ENCODE assay signal across 29 cellular contexts in the genomic region with DNA sequence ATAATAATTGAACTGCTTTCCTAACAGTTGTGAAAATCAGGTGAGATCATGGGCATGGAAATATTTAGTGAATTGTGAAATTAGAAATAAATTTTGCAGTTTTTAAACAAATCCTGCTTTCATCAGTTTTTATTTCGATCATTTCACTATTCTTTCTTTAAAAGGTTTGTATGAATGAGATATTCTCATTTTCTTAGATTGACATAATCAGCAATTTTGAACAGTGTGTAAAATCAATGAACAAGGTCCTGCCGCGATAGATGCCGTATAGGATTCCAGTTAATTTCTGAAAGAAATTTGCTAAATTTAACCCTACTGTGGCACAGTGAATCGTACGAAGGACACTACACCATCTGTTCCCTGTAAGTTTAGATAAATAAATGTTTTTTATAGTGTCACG. TPM values are rescaled to one million over a fixed set of nuclear protein-coding genes. Genes with fewer than 3 reads are reported as not detected.
DNase-seq lines count a peak whose midpoint lies in the region; ATAC-seq and TF ChIP-seq lines count a peak whose summit lies in the region.
"Had no signal": no experiment of that assay in that cellular context is flagged by ENCODE, and none has a peak within 500 bp of the region (broad histone marks: within the 10 kb centered on the region; RNA-seq: fewer than 3 reads in every experiment).

No MANE protein-coding gene starts in this region.

- no peak for DNase-seq in activated T-cell treated with anti-CD3 and anti-CD28 coated beads, Interleukin-2, amount 50 U/mL, for 72 hours
- no peak for DNase-seq in activated T-cell treated with anti-CD3 and anti-CD28 coated beads, Interleukin-2, amount 50 U/mL, for 48 hours
- no peak for DNase-seq in WTC11 (ENCODE audit: low spot score)
- DNase-seq in hepatocyte (ENCODE audit: low spot score) = no peak
- DNase-seq in NCI-H774 (lab: John Stamatoyannopoulos, UW) = no peak
- no peak for DNase-seq in GM03348 (ENCODE audit: low spot score)
- DNase-seq: activated CD4-positive, alpha-beta memory T cell treated with anti-CD3 and anti-CD28 coated beads for 36 hours; activated CD8-positive, alpha-beta memory T cell treated with anti-CD3 and anti-CD28 coated beads, Interleukin-2, amount 50 U/mL, for 4 hours; cortex of kidney; mesendoderm; NCI-H1105; NCI-H82; RPMI8226; substantia nigra; T-cell; upper lobe of right lung had no signal

- H3K27me3 ChIP-seq in hepatocyte (no peaks in the 10 kb centered on the region), subcutaneous abdominal adipose tissue (ENCODE audit: control insufficient read depth in 5 of 5, insufficient read depth in 4 of 5, low read length in 5 of 5) (no peaks in the 10 kb centered on the region)
- H3K27me3 ChIP-seq: ascending aorta, cardiac muscle cell, esophagus muscularis mucosa, SJSA1, upper lobe of right lung had no signal

- no peaks in the 10 kb centered on the region for H3K9me2 ChIP-seq in hepatocyte (replicated peaks; ENCODE audit: insufficient read depth)

- H2AFZ ChIP-seq in hepatocyte = no peak overlapping the region

- H3K4me1 ChIP-seq in hepatocyte (ENCODE audit: insufficient read depth) (peaks cover 9% of the 10 kb centered on the region), subcutaneous abdominal adipose tissue (ENCODE audit: control insufficient read depth in 5 of 5, insufficient read depth in 5 of 5, low read length in 5 of 5) (peaks cover 0 to 72% (median 55%) of the 10 kb centered on the region in 5 donors)

- H3K36me3 ChIP-seq in hepatocyte (replicated peaks; ENCODE audit: insufficient read depth, low read depth) (no peaks in the 10 kb centered on the region), subcutaneous abdominal adipose tissue (ENCODE audit: control insufficient read depth in 5 of 5, insufficient read depth in 5 of 5, low read length in 5 of 5) (no peaks in the 10 kb centered on the region)
- H3K36me3 ChIP-seq: ascending aorta, cardiac muscle cell, esophagus muscularis mucosa, upper lobe of right lung had no signal

- H4K20me1 ChIP-seq in hepatocyte (ENCODE audit: insufficient read depth, poor library complexity, severe bottlenecking) = peaks cover 98% of the 10 kb centered on the region

- peaks cover 0 to 9% of the 10 kb centered on the region in 2 donors for H3K36me3 Mint-ChIP-seq in activated T-cell treated with anti-CD3 and anti-CD28 coated beads, Interleukin-2, amount 50 U/mL, for 72 hours (ENCODE audit: insufficient read depth in 2 of 2)
- no peaks in the 10 kb centered on the region for H3K36me3 Mint-ChIP-seq in WTC11
- H3K36me3 Mint-ChIP-seq: CD14-positive monocyte had no signal

- peak overlapping the region in 2 of 5 donors; percentile 9 to 46 for H3K9ac ChIP-seq in subcutaneous abdominal adipose tissue (ENCODE audit: low read length in 5 of 5)

- peak overlapping the region; percentile 11 for H3K4me2 ChIP-seq in hepatocyte

- H3K9me3 Mint-ChIP-seq in activated T-cell treated with anti-CD3 and anti-CD28 coated beads, Interleukin-2, amount 50 U/mL, for 72 hours = no peaks in the 10 kb centered on the region
- H3K9me3 Mint-ChIP-seq in WTC11 = no peaks in the 10 kb centered on the region
- H3K9me3 Mint-ChIP-seq: activated CD4-positive, alpha-beta memory T cell treated with anti-CD3 and anti-CD28 coated beads for 36 hours; activated naive CD4-positive, alpha-beta T cell treated with anti-CD3 and anti-CD28 coated beads, Interleukin-2, amount 50 U/mL, for 24 hours; activated T-helper 2 cell treated with anti-CD3 and anti-CD28 coated beads, Interferon-gamma antibody, Interleukin-2, Interleukin-4, amounts not matched to agents 10 μg/mL and 5 μg/mL and 100 μg/mL, durations not matched to agents 14 hours and 24 hours and 36 hours; IgD-negative memory B cell; T-cell had no signal

- H3K4me3 ChIP-seq in hepatocyte = no peak overlapping the region
- no peak overlapping the region for H3K4me3 ChIP-seq in subcutaneous abdominal adipose tissue (ENCODE audit: low read depth in 1 of 5, low read length in 5 of 5)
- H3K4me3 ChIP-seq: ascending aorta, cardiac muscle cell, esophagus muscularis mucosa, SJSA1, upper lobe of right lung had no signal

- H3K27ac ChIP-seq in hepatocyte (no peak overlapping the region), subcutaneous abdominal adipose tissue (ENCODE audit: low read depth, low read length) (peak overlapping the region; percentile 78)
- H3K27ac ChIP-seq: 22Rv1, ascending aorta, cardiac muscle cell, esophagus muscularis mucosa, SJSA1, upper lobe of right lung had no signal

- no peak for TF ChIP-seq CTCF in WTC11 (IDR thresholded peaks at IDR 0.05)
- TF ChIP-seq CTCF in hepatocyte (IDR thresholded peaks at IDR 0.05; ENCODE audit: poor library complexity) = no peak

- peaks cover 100% of the 10 kb centered on the region for H3K79me2 ChIP-seq in hepatocyte

- H3K4me3 Mint-ChIP-seq in activated T-cell treated with anti-CD3 and anti-CD28 coated beads, Interleukin-2, amount 50 U/mL, for 72 hours = no peak overlapping the region
- no peak overlapping the region; the same call in 1 of the 2 replicates for H3K4me3 Mint-ChIP-seq in WTC11
- H3K4me3 Mint-ChIP-seq: activated CD4-positive, alpha-beta memory T cell treated with anti-CD3 and anti-CD28 coated beads for 36 hours; CD14-positive monocyte; T-cell had no signal

- H3K4me1 Mint-ChIP-seq in activated T-cell treated with anti-CD3 and anti-CD28 coated beads, Interleukin-2, amount 50 U/mL, for 72 hours (ENCODE audit: low read depth) = peaks cover 80% of the 10 kb centered on the region
- H3K4me1 Mint-ChIP-seq in WTC11 = peaks cover 84% of the 10 kb centered on the region

- H3K27me3 Mint-ChIP-seq in activated T-cell treated with anti-CD3 and anti-CD28 coated beads, Interleukin-2, amount 50 U/mL, for 72 hours (ENCODE audit: low read depth) = no peaks in the 10 kb centered on the region
- H3K27me3 Mint-ChIP-seq in WTC11 (ENCODE audit: low read depth) = no peaks in the 10 kb centered on the region
- H3K27me3 Mint-ChIP-seq: activated CD4-positive, alpha-beta memory T cell treated with anti-CD3 and anti-CD28 coated beads for 36 hours; activated naive CD4-positive, alpha-beta T cell treated with anti-CD3 and anti-CD28 coated beads, Interleukin-2, amount 50 U/mL, for 24 hours; IgD-negative memory B cell; T-cell had no signal

- 65% methylated on average over 7 of the region's 7 CpGs for WGBS in hepatocyte (ENCODE audit: low lambda C conversion rate, missing lambda C conversion rate)

- POLR2A ChIA-PET in WTC11 (lab: Charles Lee) = no interaction called here

- no peak for ATAC-seq in activated T-cell treated with anti-CD3 and anti-CD28 coated beads, Interleukin-2, amount 50 U/mL, for 72 hours (replicated peaks in 1 of 2)
- ATAC-seq in WTC11 = no peak
- no peak for ATAC-seq in HG02938 (IDR thresholded peaks at IDR 0.05; ENCODE audit: unreplicated experiment)
- ATAC-seq: activated CD4-positive, CD25-positive, alpha-beta regulatory T cell treated with anti-CD3 and anti-CD28 coated beads, Interleukin-2, amount 50 U/mL, for 24 hours; left lobe of liver; T-cell; upper lobe of right lung had no signal

- CTCF ChIA-PET in WTC11 (lab: Charles Lee) = no interaction called here

- H3K27ac Mint-ChIP-seq in activated T-cell treated with anti-CD3 and anti-CD28 coated beads, Interleukin-2, amount 50 U/mL, for 72 hours = peak overlapping the region; percentile 5
- H3K27ac Mint-ChIP-seq in WTC11 = peak overlapping the region; percentile 43; the same call in 1 of the 2 replicates
- H3K27ac Mint-ChIP-seq: activated CD4-positive, alpha-beta memory T cell treated with anti-CD3 and anti-CD28 coated beads for 36 hours; activated naive CD4-positive, alpha-beta T cell treated with anti-CD3 and anti-CD28 coated beads, Interleukin-2, amount 50 U/mL, for 24 hours had no signal

- H3K9me3 ChIP-seq in hepatocyte (ENCODE audit: low read depth) (no peaks in the 10 kb centered on the region), subcutaneous abdominal adipose tissue (ENCODE audit: control insufficient read depth in 5 of 5, low read length in 5 of 5) (no peaks in the 10 kb centered on the region)
- H3K9me3 ChIP-seq: ascending aorta, esophagus muscularis mucosa, SJSA1, upper lobe of right lung had no signal

TF ChIP-seq in WTC11, 78 proteins besides CTCF, POLR2A, EP300 and RAD21:
- TF ChIP-seq, protein P1, sequence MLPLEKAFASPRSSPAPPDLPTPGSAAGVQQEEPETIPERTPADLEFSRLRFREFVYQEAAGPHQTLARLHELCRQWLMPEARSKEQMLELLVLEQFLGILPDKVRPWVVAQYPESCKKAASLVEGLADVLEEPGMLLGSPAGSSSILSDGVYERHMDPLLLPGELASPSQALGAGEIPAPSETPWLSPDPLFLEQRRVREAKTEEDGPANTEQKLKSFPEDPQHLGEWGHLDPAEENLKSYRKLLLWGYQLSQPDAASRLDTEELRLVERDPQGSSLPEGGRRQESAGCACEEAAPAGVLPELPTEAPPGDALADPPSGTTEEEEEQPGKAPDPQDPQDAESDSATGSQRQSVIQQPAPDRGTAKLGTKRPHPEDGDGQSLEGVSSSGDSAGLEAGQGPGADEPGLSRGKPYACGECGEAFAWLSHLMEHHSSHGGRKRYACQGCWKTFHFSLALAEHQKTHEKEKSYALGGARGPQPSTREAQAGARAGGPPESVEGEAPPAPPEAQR (CRISPR knock-in tag; IDR thresholded peaks at IDR 0.05) = no peak

RNA-seq across cellular contexts. Expression of a gene that starts 7.5 kb away (rescaled TPM):
- total RNA-seq in activated T-cell treated with anti-CD3 and anti-CD28 coated beads, Interleukin-2, amount 50 U/mL, for 72 hours = 100 to 1,000 TPM in 1 of 2 donors, 10 to 100 TPM in 1; 88.7 to 112 TPM
- total RNA-seq in WTC11 (2021) = 150 to 180 TPM (median 160 TPM) in 3 replicates
- 126 and 142 TPM in 2 replicates for total RNA-seq in hepatocyte
- 15.9 and 19.4 TPM in 2 replicates for polyA plus RNA-seq in hepatocyte
